22 cellular contexts compared by ENCODE assay signal in the genomic region with DNA sequence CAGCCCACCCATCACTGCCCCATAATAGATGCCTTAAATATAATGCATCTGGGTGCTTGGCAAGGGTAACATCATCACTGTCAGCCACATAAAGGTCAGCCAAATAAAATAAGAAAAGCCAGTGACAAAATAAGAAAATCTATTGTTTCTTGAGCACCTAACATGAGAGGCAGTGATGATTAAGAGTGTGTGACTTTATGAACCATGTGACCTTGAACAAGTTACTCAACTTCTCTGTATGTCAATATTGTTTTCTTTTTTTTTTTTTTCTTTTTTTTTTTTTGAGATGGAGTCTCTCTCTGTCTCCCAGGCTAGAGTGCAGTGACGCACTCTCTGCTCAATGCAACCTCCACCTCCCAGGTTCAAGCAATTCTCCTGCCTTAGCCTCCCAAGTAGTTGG.
DNase-seq lines count a peak whose midpoint lies in the region; ATAC-seq and TF ChIP-seq lines count a peak whose summit lies in the region.
"Had no signal": no experiment of that assay in that cellular context is flagged by ENCODE, and none has a peak within 500 bp of the region (broad histone marks: within the 10 kb centered on the region; RNA-seq: fewer than 3 reads in every experiment).

No MANE protein-coding gene starts in this region.

- POLR2A ChIA-PET in MCF 10A (lab: Yijun Ruan, JAX), result interaction anchor here (0.8 to 1.3 kb wide), 3 partner anchors 13 to 51 kb away, joined by 3 to 4 read pairs (median 3); no protein-coding TSS in a partner anchor
- POLR2A ChIA-PET in WTC11 (lab: Charles Lee), result no interaction called here

- H3K4me3 ChIP-seq in breast epithelium (no peak overlapping the region), fibroblast of mammary gland (ENCODE audit: control insufficient read depth, low read depth, low read length) (no peak overlapping the region), skeletal muscle tissue (ENCODE audit: low read length in 3 of 3) (no peak overlapping the region)
- H3K4me3 ChIP-seq: coronary artery, lung, upper lobe of right lung had no signal

- H3K4me3 Mint-ChIP-seq in MCF 10A (ENCODE audit: unreplicated experiment), result no peak overlapping the region
- no peak overlapping the region for H3K4me3 Mint-ChIP-seq in WTC11
- H3K4me3 Mint-ChIP-seq: activated T-cell treated with anti-CD3 and anti-CD28 coated beads, Interleukin-2, amount 50 U/mL, for 24 hours; B cell; endodermal cell; nephron progenitor cell; T-cell had no signal

- H3K9ac ChIP-seq in skeletal muscle tissue (ENCODE audit: low read depth in 1 of 3, low read length in 3 of 3), result no peak overlapping the region

- CTCF ChIA-PET in MCF 10A (lab: Yijun Ruan, JAX), result interaction anchor here (0.7 to 1.4 kb wide), 2 partner anchors 51 to 1800 kb away, joined by 3 to 8 read pairs; no protein-coding TSS in a partner anchor
- CTCF ChIA-PET in WTC11 (lab: Charles Lee), result no interaction called here

- H3K27ac Mint-ChIP-seq in MCF 10A (ENCODE audit: low read depth, unreplicated experiment) (no peak overlapping the region), WTC11 (peak overlapping the region; percentile 23; the same call in 1 of the 2 replicates)
- H3K27ac Mint-ChIP-seq: B cell, nephron progenitor cell, T-cell had no signal

- TF ChIP-seq POLR2A in breast epithelium (IDR thresholded peaks at IDR 0.05), result no peak

- H3K9me3 Mint-ChIP-seq in MCF 10A (ENCODE audit: unreplicated experiment) (no peaks in the 10 kb centered on the region), WTC11 (no peaks in the 10 kb centered on the region)
- H3K9me3 Mint-ChIP-seq: activated T-cell treated with anti-CD3 and anti-CD28 coated beads, Interleukin-2, amount 50 U/mL, for 24 hours; endodermal cell; nephron progenitor cell; T-cell had no signal

- DNase-seq in MCF 10A (ENCODE audit: unreplicated experiment), result peak; percentile 46
- DNase-seq in breast epithelium (ENCODE audit: low spot score in 2 of 2), result no peak
- no peak for DNase-seq in WTC11 (ENCODE audit: low spot score)
- peak; percentile 56 for DNase-seq in fibroblast of mammary gland (ENCODE audit: low read depth)
- DNase-seq in activated effector memory CD4-positive, alpha-beta T cell treated with anti-CD3 and anti-CD28 coated beads, Interleukin-2, amount 50 U/mL, for 16 hours, result no peak
- no peak for DNase-seq in occipital lobe (lab: John Stamatoyannopoulos, UW)
- no peak for DNase-seq in stimulated activated CD4-positive, alpha-beta T cell treated with anti-CD3 and anti-CD28 coated beads, Interleukin-2, amount 100 ng/mL, for 48 hours
- DNase-seq: activated CD4-positive, CD25-positive, alpha-beta regulatory T cell treated with anti-CD3 and anti-CD28 coated beads, Interleukin-2, amount 50 U/mL, for 72 hours; activated naive CD4-positive, alpha-beta T cell; activated T-cell treated with anti-CD3 and anti-CD28 coated beads, Interleukin-2, amount 50 U/mL, for 24 hours; amniotic stem cell; hippocampal formation; NCI-H1436; nephron progenitor cell; SIG-M5; T-cell; upper lobe of right lung had no signal

- BruUV-seq in MCF 10A (replicated peaks; lab: Mats Ljungman, UMichigan), result no TSS peak

- ATAC-seq in WTC11, result no peak
- ATAC-seq: T-cell had no signal

- intact Hi-C loops in MCF 10A (cut with micrococcal nuclease), result no loop called here
- intact Hi-C loops in breast epithelium (cut with DNase I; ENCODE audit: low total_unique reads), result no loop called here

- peaks cover 64% of the 10 kb centered on the region for H3K36me3 Mint-ChIP-seq in MCF 10A (ENCODE audit: insufficient read depth, unreplicated experiment)
- H3K36me3 Mint-ChIP-seq in WTC11, result peaks cover 27% of the 10 kb centered on the region

- H3K36me3 ChIP-seq in breast epithelium, result no peaks in the 10 kb centered on the region
- peaks cover 2 to 8% (median 3%) of the 10 kb centered on the region in 3 donors for H3K36me3 ChIP-seq in skeletal muscle tissue (ENCODE audit: control insufficient read depth in 3 of 3, insufficient read depth in 3 of 3, low read length in 3 of 3)

- H3K27ac ChIP-seq in breast epithelium (peak overlapping the region in 1 of 2 donors; percentile 34), skeletal muscle tissue (ENCODE audit: low read depth, low read length) (peak overlapping the region; percentile 55)
- H3K27ac ChIP-seq: coronary artery, upper lobe of right lung had no signal

- H3K4me1 ChIP-seq in breast epithelium (peaks cover 0 to 14% of the 10 kb centered on the region in 2 donors), skeletal muscle tissue (ENCODE audit: control insufficient read depth in 3 of 3, insufficient read depth in 3 of 3, low read length in 3 of 3) (peaks cover 21 to 41% (median 22%) of the 10 kb centered on the region in 3 donors)

- no peaks in the 10 kb centered on the region for H3K9me3 ChIP-seq in breast epithelium
- no peaks in the 10 kb centered on the region for H3K9me3 ChIP-seq in skeletal muscle tissue (ENCODE audit: control insufficient read depth in 3 of 3, low read length in 3 of 3)
- H3K9me3 ChIP-seq: upper lobe of right lung had no signal

- no peak for TF ChIP-seq CTCF in MCF 10A (IDR thresholded peaks at IDR 0.05; ENCODE audit: unreplicated experiment)
- no peak for TF ChIP-seq CTCF in breast epithelium (IDR thresholded peaks at IDR 0.05)
- TF ChIP-seq CTCF in WTC11 (IDR thresholded peaks at IDR 0.05), result no peak
- no peak for TF ChIP-seq CTCF in fibroblast of mammary gland (conservative IDR thresholded peaks at IDR 0.05; ENCODE audit: control insufficient read depth, insufficient read depth, low read depth, low read length)

- H3K27me3 ChIP-seq in breast epithelium, result no peaks in the 10 kb centered on the region
- H3K27me3 ChIP-seq in skeletal muscle tissue (ENCODE audit: control insufficient read depth in 3 of 3, insufficient read depth in 3 of 3, low read length in 3 of 3), result no peaks in the 10 kb centered on the region
- H3K27me3 ChIP-seq: upper lobe of right lung had no signal

- H3K4me1 Mint-ChIP-seq in MCF 10A (ENCODE audit: insufficient read depth, unreplicated experiment) (peaks cover 15% of the 10 kb centered on the region), WTC11 (peaks cover 27% of the 10 kb centered on the region)
- H3K4me1 Mint-ChIP-seq: B cell, nephron progenitor cell, T-cell had no signal

- H3K27me3 Mint-ChIP-seq in MCF 10A (ENCODE audit: insufficient read depth, unreplicated experiment) (no peaks in the 10 kb centered on the region), WTC11 (ENCODE audit: low read depth) (no peaks in the 10 kb centered on the region)
- H3K27me3 Mint-ChIP-seq: activated T-cell treated with anti-CD3 and anti-CD28 coated beads, Interleukin-2, amount 50 U/mL, for 24 hours; B cell; T-cell had no signal

TF ChIP-seq in WTC11, 78 proteins besides CTCF, POLR2A, EP300 and RAD21 (continues in another document):
- TF ChIP-seq NFYB (CRISPR knock-in tag; conservative IDR thresholded peaks at IDR 0.05; ENCODE audit: low read depth) (no peak), NFATC4 (CRISPR knock-in tag; IDR thresholded peaks at IDR 0.05) (no peak), SMAD3 (CRISPR knock-in tag; IDR thresholded peaks at IDR 0.05; ENCODE audit: borderline replicate concordance) (no peak), ZBTB43 (CRISPR knock-in tag; IDR thresholded peaks at IDR 0.05) (no peak), ZBTB21 (CRISPR knock-in tag; IDR thresholded peaks at IDR 0.05; ENCODE audit: borderline replicate concordance) (no peak)
- TF ChIP-seq, protein P1, sequence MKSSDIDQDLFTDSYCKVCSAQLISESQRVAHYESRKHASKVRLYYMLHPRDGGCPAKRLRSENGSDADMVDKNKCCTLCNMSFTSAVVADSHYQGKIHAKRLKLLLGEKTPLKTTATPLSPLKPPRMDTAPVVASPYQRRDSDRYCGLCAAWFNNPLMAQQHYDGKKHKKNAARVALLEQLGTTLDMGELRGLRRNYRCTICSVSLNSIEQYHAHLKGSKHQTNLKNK (CRISPR knock-in tag; IDR thresholded peaks at IDR 0.05), result no peak
- TF ChIP-seq, protein P2, sequence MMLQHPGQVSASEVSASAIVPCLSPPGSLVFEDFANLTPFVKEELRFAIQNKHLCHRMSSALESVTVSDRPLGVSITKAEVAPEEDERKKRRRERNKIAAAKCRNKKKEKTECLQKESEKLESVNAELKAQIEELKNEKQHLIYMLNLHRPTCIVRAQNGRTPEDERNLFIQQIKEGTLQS (CRISPR knock-in tag; conservative IDR thresholded peaks at IDR 0.05), result no peak
- TF ChIP-seq, protein P3, sequence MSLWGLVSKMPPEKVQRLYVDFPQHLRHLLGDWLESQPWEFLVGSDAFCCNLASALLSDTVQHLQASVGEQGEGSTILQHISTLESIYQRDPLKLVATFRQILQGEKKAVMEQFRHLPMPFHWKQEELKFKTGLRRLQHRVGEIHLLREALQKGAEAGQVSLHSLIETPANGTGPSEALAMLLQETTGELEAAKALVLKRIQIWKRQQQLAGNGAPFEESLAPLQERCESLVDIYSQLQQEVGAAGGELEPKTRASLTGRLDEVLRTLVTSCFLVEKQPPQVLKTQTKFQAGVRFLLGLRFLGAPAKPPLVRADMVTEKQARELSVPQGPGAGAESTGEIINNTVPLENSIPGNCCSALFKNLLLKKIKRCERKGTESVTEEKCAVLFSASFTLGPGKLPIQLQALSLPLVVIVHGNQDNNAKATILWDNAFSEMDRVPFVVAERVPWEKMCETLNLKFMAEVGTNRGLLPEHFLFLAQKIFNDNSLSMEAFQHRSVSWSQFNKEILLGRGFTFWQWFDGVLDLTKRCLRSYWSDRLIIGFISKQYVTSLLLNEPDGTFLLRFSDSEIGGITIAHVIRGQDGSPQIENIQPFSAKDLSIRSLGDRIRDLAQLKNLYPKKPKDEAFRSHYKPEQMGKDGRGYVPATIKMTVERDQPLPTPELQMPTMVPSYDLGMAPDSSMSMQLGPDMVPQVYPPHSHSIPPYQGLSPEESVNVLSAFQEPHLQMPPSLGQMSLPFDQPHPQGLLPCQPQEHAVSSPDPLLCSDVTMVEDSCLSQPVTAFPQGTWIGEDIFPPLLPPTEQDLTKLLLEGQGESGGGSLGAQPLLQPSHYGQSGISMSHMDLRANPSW (CRISPR knock-in tag; conservative IDR thresholded peaks at IDR 0.05; ENCODE audit: low read depth), result no peak

Comparison
In these comparisons a context has a peak if more than half of its experiments do, and no peak if none do; other contexts are left out.
1. DNase-seq: peak in MCF 10A (single experiment) and fibroblast of mammary gland (single experiment); none in breast epithelium (0 of 2), WTC11 (single experiment), activated effector memory CD4-positive, alpha-beta T cell treated with anti-CD3 and anti-CD28 coated beads, Interleukin-2, amount 50 U/mL, for 16 hours (single experiment), occipital lobe (single experiment) and stimulated activated CD4-positive, alpha-beta T cell treated with anti-CD3 and anti-CD28 coated beads, Interleukin-2, amount 100 ng/mL, for 48 hours (0 of 2).